In genomic region chr2:4024561-4024960, GRCh38 we compare ENCODE assay signal across 34 cellular contexts.
"Had no signal": no experiment of that assay in that cellular context is flagged by ENCODE, and none has a peak within 500 bp of the region (broad histone marks: within the 10 kb centered on the region; RNA-seq: fewer than 3 reads in every experiment).

No MANE protein-coding gene starts in this region.

- H3K27me3 ChIP-seq: MG63 had no signal

- H3K27ac ChIP-seq: KMS-11 had no signal

- H3K9me3 ChIP-seq: MG63 had no signal

- H3K36me3 ChIP-seq: MG63 had no signal

- H3K4me2 ChIP-seq: KMS-11 had no signal

- H3K4me3 ChIP-seq: MG63 had no signal

- DNase-seq: Karpas-422, Kasumi-1, MG63, MM.1S, MV-4-11, NCI-H1048, NCI-H1092, NCI-H1092 treated with DMSO at 0.1 percent for 48 hours, NCI-H1105, NCI-H1105 treated with DMSO at 0.1 percent for 48 hours, NCI-H1417, NCI-H1417 treated with DMSO at 0.1 percent for 48 hours, NCI-H1436, NCI-H1436 treated with DMSO at 0.1 percent for 48 hours, NCI-H146, NCI-H1694, NCI-H1694 treated with DMSO at 0.1 percent for 48 hours, NCI-H187, NCI-H187 treated with DMSO at 0.1 percent for 48 hours, NCI-H1930, NCI-H2029, NCI-H2029 treated with DMSO at 0.1 percent for 48 hours, NCI-H2081, NCI-H2081 treated with DMSO at 0.1 percent for 48 hours, NCI-H2107, NCI-H2171, NCI-H2171 treated with DMSO at 0.1 percent for 48 hours, NCI-H2227 treated with DMSO at 0.1 percent for 48 hours, NCI-H226, NCI-H345, NCI-H446, NCI-H446 treated with DMSO at 0.1 percent for 48 hours, NCI-H510A had no signal

- H3K9ac ChIP-seq: KMS-11 had no signal
